Comparison of ENCODE assay signal across 9 cellular contexts in the genomic region with DNA sequence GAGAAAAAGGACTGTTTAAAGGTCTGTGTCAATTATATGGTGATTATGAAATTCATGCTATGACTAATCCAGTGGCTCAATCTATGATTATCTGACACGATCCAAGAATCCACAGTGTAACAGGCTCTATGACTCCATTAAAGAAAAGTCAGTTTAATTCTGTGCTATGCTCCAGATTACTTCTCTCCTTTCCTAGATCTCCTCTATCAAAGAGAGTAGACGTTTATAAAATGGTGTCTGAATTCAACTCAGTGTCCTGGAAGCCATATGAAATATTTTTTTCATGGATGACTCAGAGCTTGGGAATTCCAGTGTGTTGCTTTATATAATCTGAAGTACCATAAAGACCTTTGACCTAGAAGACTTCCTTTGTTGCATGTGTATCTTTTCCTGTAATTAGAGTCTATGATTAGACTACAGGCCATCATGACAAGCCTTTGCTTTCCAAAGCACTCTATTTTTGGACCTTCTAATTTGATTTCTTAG. TPM values are rescaled to one million over a fixed set of nuclear protein-coding genes. Genes with fewer than 3 reads are reported as not detected.
DNase-seq lines count a peak whose midpoint lies in the region; ATAC-seq and TF ChIP-seq lines count a peak whose summit lies in the region.
"Had no signal": no experiment of that assay in that cellular context is flagged by ENCODE, and none has a peak within 500 bp of the region (broad histone marks: within the 10 kb centered on the region; RNA-seq: fewer than 3 reads in every experiment).

No MANE protein-coding gene starts in this region.

- H3K4me1 Mint-ChIP-seq in GM23338, result peaks cover 5% of the 10 kb centered on the region

- no peak overlapping the region for H3K27ac ChIP-seq in mesenchymal stem cell (ENCODE audit: low read length, poor library complexity, severe bottlenecking)
- no peak overlapping the region for H3K27ac ChIP-seq in GM23338 (ENCODE audit: low read depth)

- no peak overlapping the region for H3K18ac ChIP-seq in mesenchymal stem cell (ENCODE audit: low read depth in 1 of 2, low read length in 2 of 2)

- no peak overlapping the region for H3K27ac Mint-ChIP-seq in GM23338

- no peaks in the 10 kb centered on the region for H4K20me1 ChIP-seq in GM23338 (replicated peaks; ENCODE audit: insufficient read depth)

- H3K79me1 ChIP-seq in mesenchymal stem cell (replicated peaks; ENCODE audit: low read length, poor library complexity, severe bottlenecking), result no peaks in the 10 kb centered on the region

- peak overlapping the region; percentile 64 for H3K9ac ChIP-seq in mesenchymal stem cell (ENCODE audit: low read length)

- DNase-seq in AG08396 (ENCODE audit: low spot score), result peak; percentile 54
- DNase-seq in LHCN-M2 (ENCODE audit: low read depth), result peak; percentile 90
- peak; percentile 73 to 88 for DNase-seq in cardiac fibroblast (ENCODE audit: low read depth in 2 of 2)
- peak; percentile 89 for DNase-seq in mesenchymal stem cell
- no peak for DNase-seq in GF-D8 (lab: John Stamatoyannopoulos, UW)
- no peak for DNase-seq in SKM-1 treated with dmso at 0.1 percent for 144 hours (lab: John Stamatoyannopoulos, UW; ENCODE audit: unreplicated experiment)
- no peak for DNase-seq in GM23338 (ENCODE audit: low spot score)
- no peak for DNase-seq in DMS114 treated with DMSO at 0.1 percent for 48 hours (lab: John Stamatoyannopoulos, UW; ENCODE audit: unreplicated experiment)
- DNase-seq: NCI-H1105 had no signal

- no peak overlapping the region for H3K4me3 Mint-ChIP-seq in GM23338

- TF ChIP-seq CTCF in cardiac fibroblast (IDR thresholded peaks at IDR 0.05; ENCODE audit: low read depth, low read length) (no peak), GM23338 (conservative IDR thresholded peaks at IDR 0.05; ENCODE audit: low read depth in 2 of 2) (no peak)

- H3K9me3 Mint-ChIP-seq in GM23338, result no peaks in the 10 kb centered on the region

- H3K27me3 Mint-ChIP-seq in GM23338 (ENCODE audit: insufficient read depth, low read depth, poor library complexity), result peaks cover 4% of the 10 kb centered on the region

- H3K36me3 ChIP-seq in mesenchymal stem cell (ENCODE audit: control insufficient read depth in 1 of 2, insufficient read depth in 2 of 2, low read depth in 1 of 2, low read length in 2 of 2) (no peaks in the 10 kb centered on the region), GM23338 (ENCODE audit: insufficient read depth) (no peaks in the 10 kb centered on the region)

- no peak overlapping the region for H2BK12ac ChIP-seq in mesenchymal stem cell (ENCODE audit: low read length in 2 of 2)

- H2BK5ac ChIP-seq in mesenchymal stem cell (ENCODE audit: low read depth, low read length, poor library complexity, severe bottlenecking), result no peak overlapping the region

- H3K14ac ChIP-seq in mesenchymal stem cell (ENCODE audit: low read length in 2 of 2), result no peak overlapping the region

- H3K27me3 ChIP-seq in mesenchymal stem cell (ENCODE audit: control insufficient read depth in 1 of 2, insufficient read depth in 1 of 2, low read length in 2 of 2) (no peaks in the 10 kb centered on the region), GM23338 (ENCODE audit: insufficient read depth) (no peaks in the 10 kb centered on the region)

- H3F3A ChIP-seq in GM23338 (replicated peaks; ENCODE audit: low read depth), result no peaks in the 10 kb centered on the region

- no peaks in the 10 kb centered on the region for H3K9me3 ChIP-seq in mesenchymal stem cell (ENCODE audit: control insufficient read depth, low read length)

- no peak overlapping the region for H3K4me2 ChIP-seq in mesenchymal stem cell (ENCODE audit: low read length, poor library complexity, severe bottlenecking)
- no peak overlapping the region for H3K4me2 ChIP-seq in GM23338

- no peak overlapping the region for H2AK5ac ChIP-seq in mesenchymal stem cell (ENCODE audit: low read length, severe bottlenecking)

- H3K4me3 ChIP-seq in cardiac fibroblast (replicated peaks in 1 of 2; ENCODE audit: low read depth in 2 of 2, low read length in 2 of 2) (no peak overlapping the region), mesenchymal stem cell (ENCODE audit: insufficient read depth in 1 of 2, low read depth in 1 of 2, low read length in 2 of 2) (no peak overlapping the region), GM23338 (no peak overlapping the region)

- H3K36me3 Mint-ChIP-seq in GM23338 (ENCODE audit: low read depth), result no peaks in the 10 kb centered on the region

- H3K4me1 ChIP-seq in mesenchymal stem cell (ENCODE audit: control insufficient read depth, insufficient read depth, low read depth, low read length) (peaks cover 3% of the 10 kb centered on the region), GM23338 (ENCODE audit: insufficient read depth) (peaks cover 11% of the 10 kb centered on the region)

- H3K79me2 ChIP-seq in GM23338 (replicated peaks; ENCODE audit: insufficient read depth), result no peaks in the 10 kb centered on the region

- H2BK15ac ChIP-seq in mesenchymal stem cell (ENCODE audit: low read depth, poor library complexity, severe bottlenecking), result no peak overlapping the region

- H4K8ac ChIP-seq in mesenchymal stem cell (ENCODE audit: low read length), result no peak overlapping the region

- no peak overlapping the region for H2BK120ac ChIP-seq in mesenchymal stem cell (ENCODE audit: low read depth, low read length)

- H4K91ac ChIP-seq in mesenchymal stem cell (ENCODE audit: low read length), result no peak overlapping the region

- H2AFZ ChIP-seq in mesenchymal stem cell (ENCODE audit: low read depth, low read length), result no peak overlapping the region
- no peak overlapping the region for H2AFZ ChIP-seq in GM23338

- 0% methylated on average over 1 of the region's 2 CpGs for WGBS in mesenchymal stem cell

- ATAC-seq in GM23338, result no peak

- no peak overlapping the region for H3K4ac ChIP-seq in mesenchymal stem cell (ENCODE audit: low read depth in 1 of 2, low read length in 2 of 2)

- no peaks in the 10 kb centered on the region for H3K9me2 ChIP-seq in GM23338 (ENCODE audit: insufficient read depth)

- no peak overlapping the region for H3K23ac ChIP-seq in mesenchymal stem cell (ENCODE audit: low read length in 2 of 2)

TF ChIP-seq in GM23338, 12 proteins besides CTCF, POLR2A, EP300 and RAD21:
- TF ChIP-seq NANOG (IDR thresholded peaks at IDR 0.05; ENCODE audit: borderline replicate concordance) (no peak), EZH2phosphoT487 (IDR thresholded peaks at IDR 0.05; ENCODE audit: unreplicated experiment) (no peak), ZNF331 (CRISPR knock-in tag; IDR thresholded peaks at IDR 0.05; ENCODE audit: low read depth) (no peak), STAT1 (IDR thresholded peaks at IDR 0.05; ENCODE audit: unreplicated experiment) (no peak)
- TF ChIP-seq, protein P1, sequence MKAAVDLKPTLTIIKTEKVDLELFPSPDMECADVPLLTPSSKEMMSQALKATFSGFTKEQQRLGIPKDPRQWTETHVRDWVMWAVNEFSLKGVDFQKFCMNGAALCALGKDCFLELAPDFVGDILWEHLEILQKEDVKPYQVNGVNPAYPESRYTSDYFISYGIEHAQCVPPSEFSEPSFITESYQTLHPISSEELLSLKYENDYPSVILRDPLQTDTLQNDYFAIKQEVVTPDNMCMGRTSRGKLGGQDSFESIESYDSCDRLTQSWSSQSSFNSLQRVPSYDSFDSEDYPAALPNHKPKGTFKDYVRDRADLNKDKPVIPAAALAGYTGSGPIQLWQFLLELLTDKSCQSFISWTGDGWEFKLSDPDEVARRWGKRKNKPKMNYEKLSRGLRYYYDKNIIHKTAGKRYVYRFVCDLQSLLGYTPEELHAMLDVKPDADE (IDR thresholded peaks at IDR 0.05), result no peak

RNA-seq across cellular contexts. Expression of a gene that starts 27.0 kb away (rescaled TPM):
- 17.1 and 27.3 TPM in 2 replicates for total RNA-seq in LHCN-M2 (2014; rRNA removed)
- 8.1 TPM for polyA plus RNA-seq in LHCN-M2 (2012)
- 22.2 TPM for polyA plus RNA-seq in mesenchymal stem cell (2013, experiment 1 of 2)
- 20.6 TPM for polyA plus RNA-seq in mesenchymal stem cell (2013, experiment 2 of 2)
- total RNA-seq in GM23338 (2014; rRNA removed; shearing (Covaris generic)), result 48.3 and 49.7 TPM in 2 replicates
- polyA plus RNA-seq in GM23338 (2016; fragmentation: Nextera tagmentation; extraction: Ambion mirVana), result 11.9 and 16.3 TPM in 2 replicates

Comparison
In these comparisons a context has a peak if more than half of its experiments do, and no peak if none do; other contexts are left out.
1. DNase-seq: peak in AG08396 (single experiment), LHCN-M2 (single experiment), cardiac fibroblast (2 of 2) and mesenchymal stem cell (single experiment); none in GF-D8 (single experiment), SKM-1 treated with dmso at 0.1 percent for 144 hours (single experiment), GM23338 (single experiment) and DMS114 treated with DMSO at 0.1 percent for 48 hours (single experiment).